Comparison of ENCODE assay signal across 8 cellular contexts in the genomic region with DNA sequence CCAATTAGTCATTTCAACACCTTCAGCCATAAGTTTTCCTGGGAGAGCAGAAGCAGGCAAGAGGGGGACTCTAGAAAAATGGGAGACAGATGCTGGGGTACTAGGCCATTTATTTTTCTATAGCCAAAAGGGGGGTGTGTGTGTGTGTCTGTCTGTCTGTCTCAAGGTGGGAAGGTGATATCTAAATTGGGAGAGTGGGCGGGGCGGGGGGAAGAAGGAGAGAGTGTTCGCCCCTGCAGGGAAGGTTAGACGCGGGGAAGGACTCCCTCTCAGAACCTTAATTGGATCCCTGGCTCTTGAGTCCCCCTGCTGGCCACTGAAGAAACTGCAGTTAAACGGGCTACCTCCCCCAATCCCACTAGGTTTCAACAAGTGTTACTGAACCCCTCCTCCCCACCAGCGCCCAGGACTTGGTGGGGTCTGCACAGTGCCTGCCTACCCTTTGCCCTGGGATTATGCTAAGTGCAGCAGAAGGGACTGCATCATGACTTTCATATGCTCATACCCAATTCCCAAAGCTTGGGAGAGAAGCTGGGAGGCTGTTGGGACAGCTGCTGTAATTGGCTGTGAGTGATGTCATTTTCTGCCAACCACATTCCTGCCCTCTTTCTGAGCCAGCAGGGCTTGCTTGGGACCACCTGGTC. TPM values are rescaled to one million over a fixed set of nuclear protein-coding genes. Genes with fewer than 3 reads are reported as not detected.
DNase-seq lines count a peak whose midpoint lies in the region; ATAC-seq and TF ChIP-seq lines count a peak whose summit lies in the region.

No MANE protein-coding gene starts in this region.

- no peak overlapping the region for H4K91ac ChIP-seq in mesenchymal stem cell (ENCODE audit: low read length)

- H3K18ac ChIP-seq in mesenchymal stem cell (ENCODE audit: low read depth in 1 of 2, low read length in 2 of 2), result no peak overlapping the region

- H3K36me3 Mint-ChIP-seq in GM23338 (ENCODE audit: low read depth), result peaks cover 20% of the 10 kb centered on the region
- H3K36me3 Mint-ChIP-seq in activated CD4-positive, alpha-beta memory T cell treated with anti-CD3 and anti-CD28 coated beads for 36 hours, result peaks cover 8% of the 10 kb centered on the region

- H3K4me1 Mint-ChIP-seq in GM23338, result peaks cover 41% of the 10 kb centered on the region
- H3K4me1 Mint-ChIP-seq in activated CD4-positive, alpha-beta memory T cell treated with anti-CD3 and anti-CD28 coated beads for 36 hours (ENCODE audit: low read depth), result no peaks in the 10 kb centered on the region

- no peak overlapping the region for H3K9ac ChIP-seq in mesenchymal stem cell (ENCODE audit: low read length)

- no peaks in the 10 kb centered on the region for H4K20me1 ChIP-seq in GM23338 (replicated peaks; ENCODE audit: insufficient read depth)

- peaks cover 5% of the 10 kb centered on the region for H3K79me1 ChIP-seq in mesenchymal stem cell (replicated peaks; ENCODE audit: low read length, poor library complexity, severe bottlenecking)

- H3K14ac ChIP-seq in mesenchymal stem cell (ENCODE audit: low read length in 2 of 2), result no peak overlapping the region

- TF ChIP-seq CTCF in AG09319 (IDR thresholded peaks at IDR 0.05; ENCODE audit: low read depth, low read length), result peak; percentile 91
- TF ChIP-seq CTCF in GM23338 (conservative IDR thresholded peaks at IDR 0.05; ENCODE audit: low read depth in 2 of 2), result peak; percentile 86 to 92

- H3K27me3 ChIP-seq in GM23338 (ENCODE audit: insufficient read depth) (peaks cover 4% of the 10 kb centered on the region; the same call in 1 of the 2 replicates), mesenchymal stem cell (ENCODE audit: control insufficient read depth in 1 of 2, insufficient read depth in 1 of 2, low read length in 2 of 2) (no peaks in the 10 kb centered on the region)

- no peak for DNase-seq in AG09319 (ENCODE audit: extremely low read depth, low read depth)
- DNase-seq in GM23338 (ENCODE audit: low spot score), result peak; percentile 81
- peak; percentile 21 for DNase-seq in NCI-H774 (lab: John Stamatoyannopoulos, UW)
- DNase-seq in activated CD4-positive, alpha-beta memory T cell treated with anti-CD3 and anti-CD28 coated beads for 36 hours, result peak; percentile 86
- peak; percentile 88 for DNase-seq in ecto neural progenitor cell (ENCODE audit: low spot score)
- peak; percentile 74 for DNase-seq in mesenchymal stem cell
- peak; percentile 62 to 68 for DNase-seq in stimulated activated CD8-positive, alpha-beta memory T cell treated with anti-CD3 and anti-CD28 coated beads, Interleukin-2, amount 100 ng/mL, for 1 hour (ENCODE audit: low read depth in 2 of 2)

- no peaks in the 10 kb centered on the region for H3K9me2 ChIP-seq in GM23338 (ENCODE audit: insufficient read depth)

- WGBS in mesenchymal stem cell, result 0% methylated on average over 5 of the region's 7 CpGs

- CTCF ChIA-PET in activated CD4-positive, alpha-beta memory T cell treated with anti-CD3 and anti-CD28 coated beads for 36 hours (lab: Charles Lee), result interaction anchor here (0.6 to 5.0 kb wide), 17 partner anchors 10 to 285 kb away, joined by 3 to 59 read pairs (median 4); no protein-coding TSS in a partner anchor

- H4K8ac ChIP-seq in mesenchymal stem cell (ENCODE audit: low read length), result no peak overlapping the region

- no peaks in the 10 kb centered on the region; the same call in 2 of the 3 replicates for H3K9me3 Mint-ChIP-seq in GM23338
- H3K9me3 Mint-ChIP-seq in activated CD4-positive, alpha-beta memory T cell treated with anti-CD3 and anti-CD28 coated beads for 36 hours, result no peaks in the 10 kb centered on the region

- H3K4ac ChIP-seq in mesenchymal stem cell (ENCODE audit: low read depth in 1 of 2, low read length in 2 of 2), result no peak overlapping the region

- no peaks in the 10 kb centered on the region for H3F3A ChIP-seq in GM23338 (replicated peaks; ENCODE audit: low read depth)

- H3K36me3 ChIP-seq in GM23338 (ENCODE audit: insufficient read depth) (no peaks in the 10 kb centered on the region), mesenchymal stem cell (ENCODE audit: control insufficient read depth in 1 of 2, insufficient read depth in 2 of 2, low read depth in 1 of 2, low read length in 2 of 2) (peaks cover 32 to 87% of the 10 kb centered on the region in 2 experiments)

- no peak overlapping the region for H3K27ac Mint-ChIP-seq in GM23338
- H3K27ac Mint-ChIP-seq in activated CD4-positive, alpha-beta memory T cell treated with anti-CD3 and anti-CD28 coated beads for 36 hours, result no peak overlapping the region

- H3K4me3 ChIP-seq in GM23338 (no peak overlapping the region), mesenchymal stem cell (ENCODE audit: insufficient read depth in 1 of 2, low read depth in 1 of 2, low read length in 2 of 2) (no peak overlapping the region)

- peak overlapping the region; percentile 60; the same call in 1 of the 2 replicates for H3K4me2 ChIP-seq in GM23338
- H3K4me2 ChIP-seq in mesenchymal stem cell (ENCODE audit: low read length, poor library complexity, severe bottlenecking), result no peak overlapping the region

- peaks cover 9% of the 10 kb centered on the region for H3K27me3 Mint-ChIP-seq in GM23338 (ENCODE audit: insufficient read depth, low read depth, poor library complexity)
- H3K27me3 Mint-ChIP-seq in activated CD4-positive, alpha-beta memory T cell treated with anti-CD3 and anti-CD28 coated beads for 36 hours, result no peaks in the 10 kb centered on the region

- H3K4me1 ChIP-seq in GM23338 (ENCODE audit: insufficient read depth), result peaks cover 24% of the 10 kb centered on the region
- peaks cover 1% of the 10 kb centered on the region for H3K4me1 ChIP-seq in mesenchymal stem cell (ENCODE audit: control insufficient read depth, insufficient read depth, low read depth, low read length)

- H2AK5ac ChIP-seq in mesenchymal stem cell (ENCODE audit: low read length, severe bottlenecking), result no peak overlapping the region

- no peaks in the 10 kb centered on the region for H3K9me3 ChIP-seq in mesenchymal stem cell (ENCODE audit: control insufficient read depth, low read length)

- H3K27ac ChIP-seq in GM23338 (ENCODE audit: low read depth), result no peak overlapping the region
- H3K27ac ChIP-seq in mesenchymal stem cell (ENCODE audit: low read length, poor library complexity, severe bottlenecking), result no peak overlapping the region

- H2BK15ac ChIP-seq in mesenchymal stem cell (ENCODE audit: low read depth, poor library complexity, severe bottlenecking), result no peak overlapping the region

- H2AFZ ChIP-seq in GM23338 (no peak overlapping the region), mesenchymal stem cell (ENCODE audit: low read depth, low read length) (no peak overlapping the region)

- no peaks in the 10 kb centered on the region for H3K79me2 ChIP-seq in GM23338 (replicated peaks; ENCODE audit: insufficient read depth)

- H3K23ac ChIP-seq in mesenchymal stem cell (ENCODE audit: low read length in 2 of 2), result no peak overlapping the region

- H2BK12ac ChIP-seq in mesenchymal stem cell (ENCODE audit: low read length in 2 of 2), result no peak overlapping the region

- no peak overlapping the region for H3K4me3 Mint-ChIP-seq in GM23338
- H3K4me3 Mint-ChIP-seq in activated CD4-positive, alpha-beta memory T cell treated with anti-CD3 and anti-CD28 coated beads for 36 hours, result no peak overlapping the region

- no peak overlapping the region for H2BK5ac ChIP-seq in mesenchymal stem cell (ENCODE audit: low read depth, low read length, poor library complexity, severe bottlenecking)

- H2BK120ac ChIP-seq in mesenchymal stem cell (ENCODE audit: low read depth, low read length), result no peak overlapping the region

- intact Hi-C loops in activated CD4-positive, alpha-beta memory T cell treated with anti-CD3 and anti-CD28 coated beads for 36 hours (cut with micrococcal nuclease), result loop anchor here (1.0 to 5.0 kb wide), 4 partner anchors 45 to 223 kb away; a partner anchor contains a TSS

- POLR2A ChIA-PET in activated CD4-positive, alpha-beta memory T cell treated with anti-CD3 and anti-CD28 coated beads for 36 hours (lab: Charles Lee), result no interaction called here

- ATAC-seq in GM23338, result peak; percentile 75
- ATAC-seq in HG03439 (IDR thresholded peaks at IDR 0.05; ENCODE audit: unreplicated experiment), result no peak

TF ChIP-seq in GM23338, 12 proteins besides CTCF, POLR2A, EP300 and RAD21 (continues in another document):
- TF ChIP-seq, protein P1, sequence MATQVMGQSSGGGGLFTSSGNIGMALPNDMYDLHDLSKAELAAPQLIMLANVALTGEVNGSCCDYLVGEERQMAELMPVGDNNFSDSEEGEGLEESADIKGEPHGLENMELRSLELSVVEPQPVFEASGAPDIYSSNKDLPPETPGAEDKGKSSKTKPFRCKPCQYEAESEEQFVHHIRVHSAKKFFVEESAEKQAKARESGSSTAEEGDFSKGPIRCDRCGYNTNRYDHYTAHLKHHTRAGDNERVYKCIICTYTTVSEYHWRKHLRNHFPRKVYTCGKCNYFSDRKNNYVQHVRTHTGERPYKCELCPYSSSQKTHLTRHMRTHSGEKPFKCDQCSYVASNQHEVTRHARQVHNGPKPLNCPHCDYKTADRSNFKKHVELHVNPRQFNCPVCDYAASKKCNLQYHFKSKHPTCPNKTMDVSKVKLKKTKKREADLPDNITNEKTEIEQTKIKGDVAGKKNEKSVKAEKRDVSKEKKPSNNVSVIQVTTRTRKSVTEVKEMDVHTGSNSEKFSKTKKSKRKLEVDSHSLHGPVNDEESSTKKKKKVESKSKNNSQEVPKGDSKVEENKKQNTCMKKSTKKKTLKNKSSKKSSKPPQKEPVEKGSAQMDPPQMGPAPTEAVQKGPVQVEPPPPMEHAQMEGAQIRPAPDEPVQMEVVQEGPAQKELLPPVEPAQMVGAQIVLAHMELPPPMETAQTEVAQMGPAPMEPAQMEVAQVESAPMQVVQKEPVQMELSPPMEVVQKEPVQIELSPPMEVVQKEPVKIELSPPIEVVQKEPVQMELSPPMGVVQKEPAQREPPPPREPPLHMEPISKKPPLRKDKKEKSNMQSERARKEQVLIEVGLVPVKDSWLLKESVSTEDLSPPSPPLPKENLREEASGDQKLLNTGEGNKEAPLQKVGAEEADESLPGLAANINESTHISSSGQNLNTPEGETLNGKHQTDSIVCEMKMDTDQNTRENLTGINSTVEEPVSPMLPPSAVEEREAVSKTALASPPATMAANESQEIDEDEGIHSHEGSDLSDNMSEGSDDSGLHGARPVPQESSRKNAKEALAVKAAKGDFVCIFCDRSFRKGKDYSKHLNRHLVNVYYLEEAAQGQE (IDR thresholded peaks at IDR 0.05; ENCODE audit: unreplicated experiment), result no peak
- no peak for TF ChIP-seq CREB1 (CRISPR knock-in tag; IDR thresholded peaks at IDR 0.05; ENCODE audit: low read depth)

RNA-seq across cellular contexts. Expression of a gene that starts 45.8 kb away (rescaled TPM):
- total RNA-seq in GM23338 (2014; rRNA removed; shearing (Covaris generic)), result 9.7 and 13.5 TPM in 2 replicates
- 5.1 and 6.3 TPM in 2 replicates for polyA plus RNA-seq in GM23338 (2016; fragmentation: Nextera tagmentation; extraction: Ambion mirVana)
- 10 to 100 TPM; 19.5 to 21.6 TPM for total RNA-seq in activated CD4-positive, alpha-beta memory T cell treated with anti-CD3 and anti-CD28 coated beads for 36 hours
- 23.4 TPM for polyA plus RNA-seq in mesenchymal stem cell (2013, experiment 1 of 2)
- polyA plus RNA-seq in mesenchymal stem cell (2013, experiment 2 of 2), result 22.7 TPM

RNA-seq across cellular contexts. Expression of a gene that starts 46.3 kb away (rescaled TPM):
- 41.5 and 51.4 TPM in 2 replicates for total RNA-seq in GM23338 (2014; rRNA removed; shearing (Covaris generic))
- 2.8 and 3.4 TPM in 2 replicates for polyA plus RNA-seq in GM23338 (2016; fragmentation: Nextera tagmentation; extraction: Ambion mirVana)
- not detected for total RNA-seq in activated CD4-positive, alpha-beta memory T cell treated with anti-CD3 and anti-CD28 coated beads for 36 hours
- 48.8 TPM for polyA plus RNA-seq in mesenchymal stem cell (2013, experiment 1 of 2)
- 49.1 TPM for polyA plus RNA-seq in mesenchymal stem cell (2013, experiment 2 of 2)

Comparison
In these comparisons a context has a peak if more than half of its experiments do, and no peak if none do; other contexts are left out.
1. RNA of a gene that starts 46.3 kb away (total RNA-seq): 41.5 to 51.4 TPM in GM23338; not detected in activated CD4-positive, alpha-beta memory T cell treated with anti-CD3 and anti-CD28 coated beads for 36 hours; every median in the first group is over 10 times any median in the second.